In genomic region chr7:130943336-130943901, GRCh38 we compare ENCODE assay signal across 8 cellular contexts.
DNase-seq lines count a peak whose midpoint lies in the region; ATAC-seq, FAIRE-seq and TF ChIP-seq lines count a peak whose summit lies in the region.

No MANE protein-coding gene starts in this region.

- FAIRE-seq in A204.1 (lab: Jason Lieb, UNC) = peak; percentile 97

- H3K36me3 Mint-ChIP-seq in activated B cell treated with CpG ODN at 0.5 μM for 24 hours (ENCODE audit: low read depth) = peaks cover 84% of the 10 kb centered on the region

- intact Hi-C loops in activated B cell treated with CpG ODN at 0.5 μM for 24 hours (cut with micrococcal nuclease) = loop anchor here (1.0 to 5.0 kb wide), 7 partner anchors 13 to 164 kb away; no protein-coding TSS in a partner anchor

- H3K4me3 Mint-ChIP-seq in activated B cell treated with CpG ODN at 0.5 μM for 24 hours = peak overlapping the region; percentile 78

- peak overlapping the region; percentile 78 for H3K4me2 ChIP-seq in skeletal muscle satellite cell (ENCODE audit: low read length)

- H3K4me3 ChIP-seq in gastroesophageal sphincter (peak overlapping the region; percentile 29 to 30), skeletal muscle satellite cell (ENCODE audit: low read length) (peak overlapping the region; percentile 71)

- H3K36me3 ChIP-seq in gastroesophageal sphincter (no peaks in the 10 kb centered on the region), skeletal muscle satellite cell (ENCODE audit: insufficient read depth, low read length) (peaks cover 6% of the 10 kb centered on the region)

- no peak for TF ChIP-seq CTCF in activated B cell treated with CpG ODN at 0.5 μM for 24 hours (IDR thresholded peaks at IDR 0.05)
- TF ChIP-seq CTCF in gastroesophageal sphincter (IDR thresholded peaks at IDR 0.05) = no peak

- H3K27ac Mint-ChIP-seq in activated B cell treated with CpG ODN at 0.5 μM for 24 hours = peak overlapping the region; percentile 84

- no peaks in the 10 kb centered on the region for H3K27me3 ChIP-seq in gastroesophageal sphincter
- H3K27me3 ChIP-seq in skeletal muscle satellite cell (ENCODE audit: control insufficient read depth, insufficient read depth, low read length) = no peaks in the 10 kb centered on the region

- WGBS in gastroesophageal sphincter (ENCODE audit: low coverage in 1 of 2), 2 donors = 10 to 11% methylated on average over 9 of the region's 9 CpGs

- H3K4me1 ChIP-seq in gastroesophageal sphincter = peaks cover 13 to 84% (median 15%) of the 10 kb centered on the region in 3 donors
- H3K4me1 ChIP-seq in skeletal muscle satellite cell (ENCODE audit: control insufficient read depth, insufficient read depth, low read length) = peaks cover 36% of the 10 kb centered on the region

- no peaks in the 10 kb centered on the region for H3K9me3 ChIP-seq in gastroesophageal sphincter
- no peaks in the 10 kb centered on the region for H3K9me3 ChIP-seq in skeletal muscle satellite cell (replicated peaks; ENCODE audit: low read length)

- no peaks in the 10 kb centered on the region for H3K27me3 Mint-ChIP-seq in activated B cell treated with CpG ODN at 0.5 μM for 24 hours

- no peak for TF ChIP-seq POLR2A in gastroesophageal sphincter (IDR thresholded peaks at IDR 0.05)

- peak overlapping the region; percentile 30 to 68 (median 52) for H3K27ac ChIP-seq in gastroesophageal sphincter

- TF ChIP-seq EP300 in gastroesophageal sphincter (IDR thresholded peaks at IDR 0.05) = no peak

- CTCF ChIA-PET in HEK293T (lab: Yijun Ruan, JAX) (no interaction called here), activated B cell treated with CpG ODN at 0.5 μM for 24 hours (lab: Charles Lee) (interaction anchor here (1.2 kb wide), 1 partner anchor 46 kb away, joined by 8 read pairs; no protein-coding TSS in a partner anchor)

- H3K4me1 Mint-ChIP-seq in activated B cell treated with CpG ODN at 0.5 μM for 24 hours = peaks cover 93% of the 10 kb centered on the region

- no peak for DNase-seq in HEK293T (ENCODE audit: extremely low spot score)
- DNase-seq in activated B cell treated with CpG ODN at 0.5 μM for 24 hours = no peak
- DNase-seq in NCI-H2107 (lab: John Stamatoyannopoulos, UW) = no peak
- DNase-seq in GM19238 (ENCODE audit: insufficient read length, low spot score) = no peak

- ATAC-seq in activated B cell treated with CpG ODN at 0.5 μM for 24 hours (ENCODE audit: low read depth) (peak; percentile 59), gastroesophageal sphincter (peak; percentile 40), HG02852 (IDR thresholded peaks at IDR 0.05; ENCODE audit: unreplicated experiment) (no peak)

- no peaks in the 10 kb centered on the region for H3K9me3 Mint-ChIP-seq in activated B cell treated with CpG ODN at 0.5 μM for 24 hours

- POLR2A ChIA-PET in HEK293T (lab: Yijun Ruan, JAX) = no interaction called here
- POLR2A ChIA-PET in activated B cell treated with CpG ODN at 0.5 μM for 24 hours (lab: Charles Lee) = interaction anchor here (0.5 to 7.8 kb wide), 5 partner anchors 15 to 92 kb away, joined by 3 to 117 read pairs (median 4); no protein-coding TSS in a partner anchor

- H3K9ac ChIP-seq in skeletal muscle satellite cell (ENCODE audit: low read depth, low read length) = peak overlapping the region; percentile 91

TF ChIP-seq in HEK293T, 16 proteins besides CTCF, POLR2A, EP300 and RAD21:
- TF ChIP-seq FOXM1 (IDR thresholded peaks at IDR 0.05; ENCODE audit: borderline replicate concordance) (no peak), ELF4 (IDR thresholded peaks at IDR 0.05) (0 out of 2 replicates have a peak, but pooled peaks have one; percentile 41), FOXK2 (IDR thresholded peaks at IDR 0.05) (no peak), CTBP1 (IDR thresholded peaks at IDR 0.05; ENCODE audit: borderline replicate concordance) (peak; percentile 23; the same call in 1 of the 2 replicates)
- TF ChIP-seq, protein P1, sequence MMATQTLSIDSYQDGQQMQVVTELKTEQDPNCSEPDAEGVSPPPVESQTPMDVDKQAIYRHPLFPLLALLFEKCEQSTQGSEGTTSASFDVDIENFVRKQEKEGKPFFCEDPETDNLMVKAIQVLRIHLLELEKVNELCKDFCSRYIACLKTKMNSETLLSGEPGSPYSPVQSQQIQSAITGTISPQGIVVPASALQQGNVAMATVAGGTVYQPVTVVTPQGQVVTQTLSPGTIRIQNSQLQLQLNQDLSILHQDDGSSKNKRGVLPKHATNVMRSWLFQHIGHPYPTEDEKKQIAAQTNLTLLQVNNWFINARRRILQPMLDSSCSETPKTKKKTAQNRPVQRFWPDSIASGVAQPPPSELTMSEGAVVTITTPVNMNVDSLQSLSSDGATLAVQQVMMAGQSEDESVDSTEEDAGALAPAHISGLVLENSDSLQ (IDR thresholded peaks at IDR 0.05) = peak; percentile 70
